ENCODE assay signal across 18 cellular contexts in genomic region chr4:175971393-175972179, GRCh38.
DNase-seq lines count a peak whose midpoint lies in the region; ATAC-seq and TF ChIP-seq lines count a peak whose summit lies in the region.
"Had no signal": no experiment of that assay in that cellular context is flagged by ENCODE, and none has a peak within 500 bp of the region (broad histone marks: within the 10 kb centered on the region; RNA-seq: fewer than 3 reads in every experiment).

No MANE protein-coding gene starts in this region.

- H3K36me3 ChIP-seq in MG63 (no peaks in the 10 kb centered on the region), left lung (no peaks in the 10 kb centered on the region), suprapubic skin (no peaks in the 10 kb centered on the region)
- H3K36me3 ChIP-seq: ascending aorta, esophagus squamous epithelium had no signal

- TF ChIP-seq CTCF in astrocyte of the spinal cord (IDR thresholded peaks at IDR 0.05; ENCODE audit: low read depth, low read length), result no peak
- TF ChIP-seq CTCF in left lung (IDR thresholded peaks at IDR 0.05), result no peak
- no peak for TF ChIP-seq CTCF in suprapubic skin (IDR thresholded peaks at IDR 0.05)

- no peak overlapping the region for H3K27ac ChIP-seq in left lung
- no peak overlapping the region for H3K27ac ChIP-seq in suprapubic skin
- H3K27ac ChIP-seq: ascending aorta, C4-2B, esophagus squamous epithelium, RWPE1 had no signal

- peaks cover 6% of the 10 kb centered on the region for H3K4me1 Mint-ChIP-seq in stimulated activated memory B cell treated with anti-CD40 and anti-IgM and Interleukin-4, amounts not matched to agents 10 μg/mL and 1 μg/mL and 100 μg/mL, for 72 hours
- H3K4me1 Mint-ChIP-seq: activated CD8-positive, alpha-beta memory T cell treated with anti-CD3 and anti-CD28 coated beads, Interleukin-2, amount 10 ng/mL, durations not matched to agents 7 days and 5 days had no signal

- TF ChIP-seq POLR2A in suprapubic skin (IDR thresholded peaks at IDR 0.05), result no peak

- H3K36me3 Mint-ChIP-seq in stimulated activated memory B cell treated with anti-CD40 and anti-IgM and Interleukin-4, amounts not matched to agents 10 μg/mL and 1 μg/mL and 100 μg/mL, for 72 hours, result peaks cover 6% of the 10 kb centered on the region
- H3K36me3 Mint-ChIP-seq: activated CD8-positive, alpha-beta memory T cell treated with anti-CD3 and anti-CD28 coated beads, Interleukin-2, amount 10 ng/mL, durations not matched to agents 7 days and 5 days had no signal

- H3K27ac Mint-ChIP-seq in stimulated activated memory B cell treated with anti-CD40 and anti-IgM and Interleukin-4, amounts not matched to agents 10 μg/mL and 1 μg/mL and 100 μg/mL, for 72 hours, result no peak overlapping the region
- H3K27ac Mint-ChIP-seq: activated CD8-positive, alpha-beta memory T cell treated with anti-CD3 and anti-CD28 coated beads, Interleukin-2, amount 10 ng/mL, durations not matched to agents 7 days and 5 days; progenitor cell of endocrine pancreas had no signal

- H3K27me3 ChIP-seq in MG63 (peaks cover 81% of the 10 kb centered on the region), left lung (no peaks in the 10 kb centered on the region), suprapubic skin (no peaks in the 10 kb centered on the region)
- H3K27me3 ChIP-seq: ascending aorta, esophagus squamous epithelium had no signal

- in situ Hi-C loops in astrocyte of the spinal cord (cut with HindIII; ENCODE audit: low sequenced_read_pairs), result no loop called here

- TF ChIP-seq EP300 in suprapubic skin (IDR thresholded peaks at IDR 0.05), result no peak

- DNase-seq in MG63 (peak; percentile 34), astrocyte of the spinal cord (ENCODE audit: low read depth, low spot score) (peak; percentile 32), left lung (no peak), NCI-H2081 (lab: John Stamatoyannopoulos, UW) (no peak), suprapubic skin (ENCODE audit: low spot score in 2 of 2) (no peak), KG1 (lab: John Stamatoyannopoulos, UW) (no peak)
- DNase-seq: activated CD8-positive, alpha-beta memory T cell treated with anti-CD3 and anti-CD28 coated beads, Interleukin-2, amount 10 ng/mL, durations not matched to agents 7 days and 5 days; activated gamma-delta T cell; DMS53; esophagus squamous epithelium; left cardiac atrium; NCI-H187; NCI-H526 treated with DMSO at 0.1 percent for 48 hours had no signal

- H3K4me3 Mint-ChIP-seq in stimulated activated memory B cell treated with anti-CD40 and anti-IgM and Interleukin-4, amounts not matched to agents 10 μg/mL and 1 μg/mL and 100 μg/mL, for 72 hours, result peak overlapping the region; percentile 4
- H3K4me3 Mint-ChIP-seq: activated CD8-positive, alpha-beta memory T cell treated with anti-CD3 and anti-CD28 coated beads, Interleukin-2, amount 10 ng/mL, durations not matched to agents 7 days and 5 days had no signal

- ATAC-seq in left lung, result peak; percentile 41
- no peak for ATAC-seq in stimulated activated memory B cell treated with anti-CD40 and anti-IgM and Interleukin-4, amounts not matched to agents 10 μg/mL and 1 μg/mL and 100 μg/mL, for 72 hours
- ATAC-seq: activated CD8-positive, alpha-beta memory T cell treated with anti-CD3 and anti-CD28 coated beads, Interleukin-2, amount 10 ng/mL, durations not matched to agents 7 days and 5 days; left cardiac atrium had no signal

- H3K4me3 ChIP-seq in MG63 (peak overlapping the region; percentile 14), astrocyte of the spinal cord (ENCODE audit: low read depth, low read length) (peak overlapping the region; percentile 19), left lung (no peak overlapping the region), suprapubic skin (no peak overlapping the region)
- H3K4me3 ChIP-seq: ascending aorta, esophagus squamous epithelium had no signal

- intact Hi-C loops in left lung (cut with DNase I), result no loop called here

- peaks cover 21% of the 10 kb centered on the region for H3K9me3 ChIP-seq in MG63
- peaks cover 0 to 10% of the 10 kb centered on the region in 2 donors for H3K9me3 ChIP-seq in left lung
- H3K9me3 ChIP-seq in suprapubic skin, result no peaks in the 10 kb centered on the region
- H3K9me3 ChIP-seq: ascending aorta, esophagus squamous epithelium had no signal

- H3K4me1 ChIP-seq in left lung (no peaks in the 10 kb centered on the region), suprapubic skin (no peaks in the 10 kb centered on the region)
- H3K4me1 ChIP-seq: ascending aorta, esophagus squamous epithelium had no signal

- H3K27me3 Mint-ChIP-seq in stimulated activated memory B cell treated with anti-CD40 and anti-IgM and Interleukin-4, amounts not matched to agents 10 μg/mL and 1 μg/mL and 100 μg/mL, for 72 hours, result no peaks in the 10 kb centered on the region
- H3K27me3 Mint-ChIP-seq: activated CD8-positive, alpha-beta memory T cell treated with anti-CD3 and anti-CD28 coated beads, Interleukin-2, amount 10 ng/mL, durations not matched to agents 7 days and 5 days; progenitor cell of endocrine pancreas had no signal

- WGBS in suprapubic skin, result 56% methylated on average over 11 of the region's 11 CpGs

- H3K9me3 Mint-ChIP-seq in stimulated activated memory B cell treated with anti-CD40 and anti-IgM and Interleukin-4, amounts not matched to agents 10 μg/mL and 1 μg/mL and 100 μg/mL, for 72 hours, result peaks cover 8% of the 10 kb centered on the region

Comparison
In these comparisons a context has a peak if more than half of its experiments do, and no peak if none do; other contexts are left out.
1. DNase-seq: peak in MG63 (single experiment) and astrocyte of the spinal cord (single experiment); none in left lung (0 of 2), NCI-H2081 (0 of 2), suprapubic skin (0 of 2) and KG1 (single experiment).
2. H3K4me3 ChIP-seq: peak in MG63 (single experiment) and astrocyte of the spinal cord (single experiment); none in left lung (0 of 2) and suprapubic skin (single experiment).